Comparison of ENCODE assay signal across 24 cellular contexts in the genomic region with DNA sequence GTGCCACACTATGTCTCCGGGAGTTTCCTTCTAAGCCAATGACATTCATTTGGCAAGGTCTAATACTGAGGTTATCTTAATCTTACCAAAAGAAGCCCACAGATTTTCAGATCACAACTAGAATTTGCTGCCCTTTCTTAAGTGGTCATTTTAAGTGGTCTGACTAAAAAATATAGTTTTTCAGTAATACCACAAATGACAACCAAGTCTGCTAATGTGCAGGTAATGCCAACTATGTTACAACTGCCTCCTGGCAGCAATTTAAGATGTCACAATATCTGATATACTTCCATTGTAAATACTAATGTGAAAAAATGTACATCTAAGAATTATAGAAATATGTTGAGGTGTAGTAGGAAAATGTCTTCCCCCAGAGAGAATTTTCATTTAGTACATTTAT. TPM values are rescaled to one million over a fixed set of nuclear protein-coding genes. Genes with fewer than 3 reads are reported as not detected.
A peak's percentile ranks its signal among the peaks of the same experiment; 100 is the strongest.
DNase-seq lines count a peak whose midpoint lies in the region; ATAC-seq, FAIRE-seq and TF ChIP-seq lines count a peak whose summit lies in the region.
"Had no signal": no experiment of that assay in that cellular context is flagged by ENCODE, and none has a peak within 500 bp of the region (broad histone marks: within the 10 kb centered on the region; RNA-seq: fewer than 3 reads in every experiment).

No MANE protein-coding gene starts in this region.

- H3K4me1 ChIP-seq in GM12878 (ENCODE audit: control insufficient read depth, insufficient read depth, low read length) (peaks cover 31% of the 10 kb centered on the region), transverse colon (no peaks in the 10 kb centered on the region)

- no peaks in the 10 kb centered on the region for H3K27me3 Mint-ChIP-seq in activated CD4-positive, alpha-beta memory T cell treated with anti-CD3 and anti-CD28 coated beads, Interleukin-2, amount 10 ng/mL, durations not matched to agents 7 days and 5 days
- no peaks in the 10 kb centered on the region for H3K27me3 Mint-ChIP-seq in activated CD4-positive, alpha-beta memory T cell treated with anti-CD3 and anti-CD28 coated beads for 36 hours
- H3K27me3 Mint-ChIP-seq in T-helper 17 cell: no peaks in the 10 kb centered on the region
- H3K27me3 Mint-ChIP-seq: CD8-positive, alpha-beta memory T cell had no signal

- RAD21 ChIA-PET in GM12878 (lab: Charles Lee; ENCODE audit: unreplicated experiment): interaction anchor here (1.5 kb wide), 1 partner anchor 31 kb away, joined by 4 read pairs; no protein-coding TSS in a partner anchor

- no peak overlapping the region for H3K4me3 Mint-ChIP-seq in activated CD4-positive, alpha-beta memory T cell treated with anti-CD3 and anti-CD28 coated beads, Interleukin-2, amount 10 ng/mL, durations not matched to agents 7 days and 5 days
- H3K4me3 Mint-ChIP-seq in activated CD4-positive, alpha-beta memory T cell treated with anti-CD3 and anti-CD28 coated beads for 36 hours: no peak overlapping the region
- H3K4me3 Mint-ChIP-seq in T-helper 17 cell: no peak overlapping the region
- H3K4me3 Mint-ChIP-seq: CD8-positive, alpha-beta memory T cell had no signal

- peaks cover 58% of the 10 kb centered on the region for H3K36me3 Mint-ChIP-seq in activated CD4-positive, alpha-beta memory T cell treated with anti-CD3 and anti-CD28 coated beads, Interleukin-2, amount 10 ng/mL, durations not matched to agents 7 days and 5 days (ENCODE audit: low read depth)
- H3K36me3 Mint-ChIP-seq in activated CD4-positive, alpha-beta memory T cell treated with anti-CD3 and anti-CD28 coated beads for 36 hours: peaks cover 34% of the 10 kb centered on the region
- H3K36me3 Mint-ChIP-seq in T-helper 17 cell (ENCODE audit: low read depth): no peaks in the 10 kb centered on the region

- CTCF ChIA-PET in activated CD4-positive, alpha-beta memory T cell treated with anti-CD3 and anti-CD28 coated beads, Interleukin-2, amount 10 ng/mL, durations not matched to agents 7 days and 5 days (lab: Charles Lee): no interaction called here
- CTCF ChIA-PET in activated CD4-positive, alpha-beta memory T cell treated with anti-CD3 and anti-CD28 coated beads for 36 hours (lab: Charles Lee): no interaction called here
- CTCF ChIA-PET in GM12878 (lab: Yijun Ruan, JAX): no interaction called here

- WGBS in GM12878 (ENCODE audit: insufficient coverage, insufficient replicate concordance, low lambda C conversion rate, missing lambda C conversion rate): 90% methylated on average over 1 of the region's 1 CpG
- WGBS in transverse colon (ENCODE audit: low coverage in 1 of 2), 2 donors: 88 to 100% methylated on average over 1 of the region's 1 CpG

- H3K27ac Mint-ChIP-seq in activated CD4-positive, alpha-beta memory T cell treated with anti-CD3 and anti-CD28 coated beads, Interleukin-2, amount 10 ng/mL, durations not matched to agents 7 days and 5 days: peak overlapping the region; percentile 44
- H3K27ac Mint-ChIP-seq in activated CD4-positive, alpha-beta memory T cell treated with anti-CD3 and anti-CD28 coated beads for 36 hours: no peak overlapping the region
- H3K27ac Mint-ChIP-seq in T-helper 17 cell: peak overlapping the region; percentile 41

- TF ChIP-seq CTCF in GM12878 (IDR thresholded peaks at IDR 0.05 in 2 of 3, conservative IDR thresholded peaks at IDR 0.05 in 1 of 3; ENCODE audit: control insufficient read depth in 2 of 3, extremely low read depth in 1 of 3, insufficient read depth in 1 of 3, low read depth in 3 of 3, low read length in 3 of 3) (no peak), transverse colon (IDR thresholded peaks at IDR 0.05) (no peak), brain microvascular endothelial cell (IDR thresholded peaks at IDR 0.05; ENCODE audit: low read depth, low read length, missing control alignments) (no peak)

- no peaks in the 10 kb centered on the region; the same call in none of the 2 replicates for H3K79me2 ChIP-seq in GM12878 (ENCODE audit: control insufficient read depth, insufficient read depth, low read length)

- no peak overlapping the region for H2AFZ ChIP-seq in GM12878 (ENCODE audit: control insufficient read depth, low read depth, low read length)
- H2AFZ ChIP-seq: PC-9 had no signal

- FAIRE-seq in GM12878 (lab: Jason Lieb, UNC): no peak
- FAIRE-seq: H54 had no signal

- ATAC-seq in T-helper 17 cell (no peak), GM12878 (peak; percentile 42)

- H3K9me3 Mint-ChIP-seq in activated CD4-positive, alpha-beta memory T cell treated with anti-CD3 and anti-CD28 coated beads, Interleukin-2, amount 10 ng/mL, durations not matched to agents 7 days and 5 days: no peaks in the 10 kb centered on the region
- no peaks in the 10 kb centered on the region for H3K9me3 Mint-ChIP-seq in activated CD4-positive, alpha-beta memory T cell treated with anti-CD3 and anti-CD28 coated beads for 36 hours
- H3K9me3 Mint-ChIP-seq: CD8-positive, alpha-beta memory T cell had no signal

- TF ChIP-seq POLR2A in GM12878 (IDR thresholded peaks at IDR 0.05; ENCODE audit: low read depth, low read length): no peak
- TF ChIP-seq POLR2A in transverse colon (IDR thresholded peaks at IDR 0.05): no peak

- BruUV-seq in GM12878 (replicated peaks; lab: Mats Ljungman, UMichigan): no TSS peak

- H3K27ac ChIP-seq in GM12878 (ENCODE audit: control insufficient read depth, insufficient read depth) (peak overlapping the region; percentile 81), transverse colon (no peak overlapping the region), brain microvascular endothelial cell (no peak overlapping the region)
- H3K27ac ChIP-seq: PC-9 had no signal

- no peaks in the 10 kb centered on the region for H4K20me1 ChIP-seq in GM12878 (ENCODE audit: control insufficient read depth, insufficient read depth)

- H3K9ac ChIP-seq in GM12878 (ENCODE audit: control insufficient read depth, insufficient read depth, low read length): no peak overlapping the region

- H3K9me3 ChIP-seq in T-helper 17 cell (ENCODE audit: control insufficient read depth, low read length, poor library complexity, severe bottlenecking) (no peaks in the 10 kb centered on the region), GM12878 (replicated peaks; ENCODE audit: control insufficient read depth, insufficient read depth, low read length) (peaks cover 5% of the 10 kb centered on the region), transverse colon (no peaks in the 10 kb centered on the region)

- H3K4me2 ChIP-seq in GM12878 (ENCODE audit: control insufficient read depth, insufficient read depth): no peak overlapping the region
- H3K4me2 ChIP-seq: PC-9 had no signal

- peaks cover 31% of the 10 kb centered on the region for H3K4me1 Mint-ChIP-seq in activated CD4-positive, alpha-beta memory T cell treated with anti-CD3 and anti-CD28 coated beads, Interleukin-2, amount 10 ng/mL, durations not matched to agents 7 days and 5 days
- peaks cover 31% of the 10 kb centered on the region for H3K4me1 Mint-ChIP-seq in activated CD4-positive, alpha-beta memory T cell treated with anti-CD3 and anti-CD28 coated beads for 36 hours (ENCODE audit: low read depth)
- peaks cover 19% of the 10 kb centered on the region for H3K4me1 Mint-ChIP-seq in T-helper 17 cell

- H3K36me3 ChIP-seq in GM12878 (ENCODE audit: control insufficient read depth in 2 of 2, insufficient read depth in 2 of 2, low read length in 1 of 2) (peaks cover 0 to 1% of the 10 kb centered on the region in 2 experiments; a peak in 3 of 4 replicates), transverse colon (peaks cover 0 to 5% (median 0%) of the 10 kb centered on the region in 4 donors), brain microvascular endothelial cell (replicated peaks) (no peaks in the 10 kb centered on the region)

- no peak overlapping the region for H3K4me3 ChIP-seq in GM12878
- H3K4me3 ChIP-seq in transverse colon: no peak overlapping the region
- H3K4me3 ChIP-seq in brain microvascular endothelial cell (ENCODE audit: low read depth, low read length): no peak overlapping the region
- H3K4me3 ChIP-seq: PC-9 had no signal

- SMC1A ChIA-PET in GM12878 (lab: Charles Lee; ENCODE audit: uncharacterized antibody, unreplicated experiment): interaction anchor here (1.6 kb wide), 1 partner anchor 52 kb away, joined by 3 read pairs; no protein-coding TSS in a partner anchor

- no peak for TF ChIP-seq EP300 in GM12878 (IDR thresholded peaks at IDR 0.05; ENCODE audit: borderline replicate concordance in 1 of 2, control insufficient read depth in 1 of 2, low read depth in 2 of 2, low read length in 2 of 2)
- TF ChIP-seq EP300 in transverse colon (IDR thresholded peaks at IDR 0.05; ENCODE audit: low read depth): no peak

- DNase-seq in activated CD4-positive, alpha-beta memory T cell treated with anti-CD3 and anti-CD28 coated beads, Interleukin-2, amount 10 ng/mL, durations not matched to agents 7 days and 5 days: no peak
- DNase-seq in activated CD4-positive, alpha-beta memory T cell treated with anti-CD3 and anti-CD28 coated beads for 36 hours: no peak
- DNase-seq in T-helper 17 cell (no peak), GM12878 (ENCODE audit: low read depth, low spot score) (no peak), transverse colon (no peak), brain microvascular endothelial cell (no peak), NCI-H187 (lab: John Stamatoyannopoulos, UW) (no peak)
- DNase-seq: 8988T; AML-193; C1 segment of cervical spinal cord; Calu3; CD8-positive, alpha-beta memory T cell; EL; GF-D8; Kasumi-1; NCI-H1092; NCI-H1436; NCI-H1930; NCI-H2227 treated with DMSO at 0.1 percent for 48 hours; NCI-H510A; PC-9; RPMI8226; SHP77 had no signal

- intact Hi-C loops in activated CD4-positive, alpha-beta memory T cell treated with anti-CD3 and anti-CD28 coated beads for 36 hours (cut with micrococcal nuclease): loop anchor here (5.0 kb wide), 1 partner anchor 112 kb away; no protein-coding TSS in a partner anchor
- intact Hi-C loops in GM12878 (cut with micrococcal nuclease; ENCODE audit: unreplicated experiment): loop anchor here (5.0 kb wide), 1 partner anchor 48 kb away; a partner anchor contains a TSS
- intact Hi-C loops in transverse colon (cut with DNase I; ENCODE audit: low total_unique reads): no loop called here

- H3K27me3 ChIP-seq in GM12878 (replicated peaks in 1 of 2; ENCODE audit: control insufficient read depth in 2 of 2, insufficient read depth in 2 of 2, low read length in 1 of 2) (no peaks in the 10 kb centered on the region), transverse colon (no peaks in the 10 kb centered on the region), brain microvascular endothelial cell (replicated peaks) (no peaks in the 10 kb centered on the region)

- POLR2A ChIA-PET in activated CD4-positive, alpha-beta memory T cell treated with anti-CD3 and anti-CD28 coated beads, Interleukin-2, amount 10 ng/mL, durations not matched to agents 7 days and 5 days (lab: Charles Lee): no interaction called here
- POLR2A ChIA-PET in activated CD4-positive, alpha-beta memory T cell treated with anti-CD3 and anti-CD28 coated beads for 36 hours (lab: Charles Lee): no interaction called here
- POLR2A ChIA-PET in GM12878 (lab: Charles Lee): no interaction called here

- in situ Hi-C loops in GM12878 (cut with MboI): no loop called here
- in situ Hi-C loops in transverse colon (cut with MboI; ENCODE audit: low pct_ligation_motif_present in 1 of 4, low pct_unique_long_range_greater_than_20kb in 1 of 4, low sequenced_read_pairs in 3 of 4): no loop called here
- in situ Hi-C loops in brain microvascular endothelial cell (cut with HindIII; ENCODE audit: low pct_ligation_motif_present, low sequenced_read_pairs): no loop called here

- TF ChIP-seq RAD21 in GM12878 (IDR thresholded peaks at IDR 0.05; ENCODE audit: insufficient read depth, low read depth, low read length): no peak

RNA-seq across cellular contexts. Expression of a gene that starts 49.3 kb away (rescaled TPM):
- total RNA-seq in activated CD4-positive, alpha-beta memory T cell treated with anti-CD3 and anti-CD28 coated beads, Interleukin-2, amount 10 ng/mL, durations not matched to agents 7 days and 5 days: 10 to 100 TPM; 30.2 to 32.7 TPM
- total RNA-seq in activated CD4-positive, alpha-beta memory T cell treated with anti-CD3 and anti-CD28 coated beads for 36 hours: 10 to 100 TPM; 27.2 to 28.7 TPM
- 10 to 100 TPM; 18.7 to 27.7 TPM for total RNA-seq in T-helper 17 cell
- total RNA-seq in GM12878 (2013; cell fraction: nucleolus; rRNA removed): 66.0 and 67.0 TPM in 2 replicates
- 9.7 and 10.2 TPM in 2 replicates for total RNA-seq in GM12878 (2014; rRNA removed)
- total RNA-seq in GM12878 (2014; rRNA removed; fragmentation: Illumina TruSeq; extraction: Trizol): 16.0 and 16.3 TPM in 2 replicates
- total RNA-seq in GM12878 (2021): 15.6 and 18.6 TPM in 2 replicates
- polyA plus RNA-seq in GM12878 (2011; ENCODE audit: low read depth): 3.5 TPM
- 14.4 and 23.6 TPM in 2 replicates for polyA plus RNA-seq in GM12878 (2011; rRNA removed)
- 5.0 and 5.7 TPM in 2 replicates for polyA plus RNA-seq in GM12878 (2011; cell fraction: cytosol; rRNA removed)
- polyA plus RNA-seq in GM12878 (2011; cell fraction: nucleus; rRNA removed): 10.8 and 10.9 TPM in 2 replicates
- polyA plus RNA-seq in GM12878 (2012): 5.1 and 6.6 TPM in 2 replicates
- polyA plus RNA-seq in GM12878 (2014; fragmentation: Illumina TruSeq; extraction: Trizol): 10.2 and 12.5 TPM in 2 replicates
- 1 to 10 TPM; 2.8 to 4.1 TPM for polyA plus RNA-seq in GM12878 (2014; fragmentation: Nextera tagmentation; extraction: Ambion mirVana)
- polyA plus RNA-seq in GM12878 (2014; rRNA removed): 5.7 and 6.6 TPM in 2 replicates
- polyA plus RNA-seq in GM12878 (2016; fragmentation: Nextera tagmentation; extraction: Ambion mirVana): 10 to 100 TPM; 10.7 to 10.8 TPM
- polyA minus RNA-seq in GM12878 (2011; rRNA and poly(A)+ RNA removed): 24.2 and 25.4 TPM in 2 replicates
- polyA minus RNA-seq in GM12878 (2011; cell fraction: cytosol; rRNA and poly(A)+ RNA removed): 9.9 and 11.7 TPM in 2 replicates
- 18.5 and 19.8 TPM in 2 replicates for polyA minus RNA-seq in GM12878 (2011; cell fraction: nucleus; rRNA and poly(A)+ RNA removed)
- total RNA-seq in transverse colon: 10 to 100 TPM in 1 of 4 donors, 1 to 10 TPM in 3; 1.4 to 15.7 (median 8.1) TPM

RNA-seq across cellular contexts. Expression of a gene that starts 49.8 kb away (rescaled TPM):
- 10 to 100 TPM; 77.1 to 77.3 TPM for total RNA-seq in activated CD4-positive, alpha-beta memory T cell treated with anti-CD3 and anti-CD28 coated beads, Interleukin-2, amount 10 ng/mL, durations not matched to agents 7 days and 5 days
- 10 to 100 TPM; 84.7 to 87.3 TPM for total RNA-seq in activated CD4-positive, alpha-beta memory T cell treated with anti-CD3 and anti-CD28 coated beads for 36 hours
- total RNA-seq in T-helper 17 cell (10 to 100 TPM; 72.8 to 74.4 TPM), GM12878 (2014; rRNA removed) (105 and 115 TPM in 2 replicates), GM12878 (2014; rRNA removed; fragmentation: Illumina TruSeq; extraction: Trizol) (82.1 and 83.8 TPM in 2 replicates), GM12878 (2021) (95.3 and 105 TPM in 2 replicates), transverse colon (10 to 100 TPM; 14.6 to 36.7 (median 31.3) TPM)
- total RNA-seq in GM12878 (2013; cell fraction: nucleolus; rRNA removed): 114 TPM in 2 replicates
- polyA plus RNA-seq in GM12878 (2011; ENCODE audit: low read depth): 34.7 TPM
- polyA plus RNA-seq in GM12878 (2011; rRNA removed) (172 and 197 TPM in 2 replicates), GM12878 (2014; fragmentation: Illumina TruSeq; extraction: Trizol) (94.1 and 94.3 TPM in 2 replicates), GM12878 (2014; fragmentation: Nextera tagmentation; extraction: Ambion mirVana) (10 to 100 TPM; 51.0 to 58.5 TPM), GM12878 (2014; rRNA removed) (74.9 and 87.2 TPM in 2 replicates), GM12878 (2016; fragmentation: Nextera tagmentation; extraction: Ambion mirVana) (100 to 1,000 TPM; 102 to 114 TPM)
- 109 and 117 TPM in 2 replicates for polyA plus RNA-seq in GM12878 (2011; cell fraction: cytosol; rRNA removed)
- 98.3 and 129 TPM in 2 replicates for polyA plus RNA-seq in GM12878 (2011; cell fraction: nucleus; rRNA removed)
- polyA plus RNA-seq in GM12878 (2012): 46.1 and 47.4 TPM in 2 replicates
- 186 and 220 TPM in 2 replicates for polyA minus RNA-seq in GM12878 (2011; rRNA and poly(A)+ RNA removed)
- polyA minus RNA-seq in GM12878 (2011; cell fraction: cytosol; rRNA and poly(A)+ RNA removed): 70.7 and 75.2 TPM in 2 replicates
- polyA minus RNA-seq in GM12878 (2011; cell fraction: nucleus; rRNA and poly(A)+ RNA removed): 41.7 and 60.6 TPM in 2 replicates
